In the genomic region with DNA sequence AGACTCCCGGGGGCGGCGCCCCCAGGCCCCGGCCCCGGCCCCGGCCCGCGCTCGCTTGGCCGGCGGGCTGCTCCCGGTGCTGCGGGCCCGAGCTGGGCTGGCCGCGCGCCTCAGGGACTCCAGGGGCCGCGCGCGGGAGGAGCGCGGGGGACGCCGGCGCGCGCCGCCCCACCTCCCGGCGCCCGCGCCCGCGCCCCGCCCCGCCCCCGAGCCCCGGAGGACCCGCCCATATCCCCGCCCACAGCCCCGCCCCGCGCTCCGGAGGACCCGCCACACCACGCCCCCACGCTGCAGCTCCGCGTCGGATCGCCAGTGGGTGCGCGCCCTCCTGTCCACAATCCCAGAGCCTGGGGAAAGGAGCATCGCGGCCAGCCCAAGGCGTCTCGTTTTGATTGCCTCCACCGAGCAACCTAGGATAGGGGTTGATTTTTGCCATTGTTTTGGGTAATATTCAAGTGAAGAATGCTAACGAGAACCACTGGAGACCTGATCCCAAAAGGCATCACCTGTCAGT, we compare ENCODE assay signal across 8 cellular contexts. TPM values are rescaled to one million over a fixed set of nuclear protein-coding genes. Genes with fewer than 3 reads are reported as not detected.
A peak's percentile ranks its signal among the peaks of the same experiment; 100 is the strongest.
DNase-seq lines count a peak whose midpoint lies in the region; ATAC-seq and TF ChIP-seq lines count a peak whose summit lies in the region.

PARD6G (minus strand) TSS at position 112 of the 514 bp plus-strand sequence. CDS start 166 bp downstream, outside the sequence.

- no peak within 1 kb of the TSS for H3K27ac ChIP-seq in AG04450 (ENCODE audit: low read depth, low read length)

- H3K27me3 ChIP-seq in AG04450 (ENCODE audit: control insufficient read depth, insufficient read depth, low read length), result peaks cover 3% of the 10 kb centered on the region
- peaks cover 17% of the 10 kb centered on the region for H3K27me3 ChIP-seq in NT2/D1 (ENCODE audit: insufficient read depth, insufficient read length)

- H3K27ac Mint-ChIP-seq in activated T-helper 1 cell treated with anti-CD3 and anti-CD28 coated beads, Interleukin-12 subunit alpha, Interleukin-12 subunit beta, Interleukin-2, Interleukin-4 antibody, amounts not matched to agents 30 ng/mL and 10 ng/mL and 1 ng/mL, durations not matched to agents 14 hours and 24 hours and 36 hours, result no peak within 1 kb of the TSS
- no peak within 1 kb of the TSS for H3K27ac Mint-ChIP-seq in natural killer cell
- no peak within 1 kb of the TSS for H3K27ac Mint-ChIP-seq in stimulated activated effector memory CD8-positive, alpha-beta T cell treated with anti-CD3 and anti-CD28 coated beads, Interleukin-12 subunit alpha, Interleukin-12 subunit beta, amount 100 ng/mL, for 72 hours

- peak; percentile 20 for DNase-seq in AG04450 (ENCODE audit: low read depth, low spot score)
- DNase-seq in GM19238 (ENCODE audit: insufficient read length, low spot score), result peak; percentile 92
- no peak for DNase-seq in NT2/D1 (ENCODE audit: low read depth, low spot score)
- DNase-seq in activated T-helper 1 cell treated with anti-CD3 and anti-CD28 coated beads, Interleukin-12 subunit alpha, Interleukin-12 subunit beta, Interleukin-2, Interleukin-4 antibody, amounts not matched to agents 30 ng/mL and 10 ng/mL and 1 ng/mL, durations not matched to agents 14 hours and 24 hours and 36 hours (ENCODE audit: low spot score), result peak; percentile 24
- DNase-seq in fibroblast of peridontal ligament (ENCODE audit: extremely low read depth), result peak; percentile 46
- DNase-seq in natural killer cell, result no peak
- peak; percentile 42 to 70 for DNase-seq in stimulated activated effector memory CD8-positive, alpha-beta T cell treated with anti-CD3 and anti-CD28 coated beads, Interleukin-12 subunit alpha, Interleukin-12 subunit beta, amount 100 ng/mL, for 72 hours (ENCODE audit: low spot score in 2 of 2)

- TF ChIP-seq CTCF in AG04450 (IDR thresholded peaks at IDR 0.05; ENCODE audit: low read depth, low read length) (peak; percentile 27; the same call in 1 of the 2 replicates), natural killer cell (IDR thresholded peaks at IDR 0.05) (no peak)

- ATAC-seq in HG03571 (IDR thresholded peaks at IDR 0.05; ENCODE audit: unreplicated experiment) (peak; percentile 61), natural killer cell (peak; percentile 84 to 87 (median 87))
- ATAC-seq in stimulated activated effector memory CD8-positive, alpha-beta T cell treated with anti-CD3 and anti-CD28 coated beads, Interleukin-12 subunit alpha, Interleukin-12 subunit beta, amount 100 ng/mL, for 72 hours, result peak; percentile 73

- H3K4me3 ChIP-seq in AG04450 (ENCODE audit: low read depth, low read length) (peak within 1 kb of the TSS; percentile 73), NT2/D1 (ENCODE audit: insufficient read length, low read depth) (peak within 1 kb of the TSS; percentile 64)

- H3K4me1 Mint-ChIP-seq in activated T-helper 1 cell treated with anti-CD3 and anti-CD28 coated beads, Interleukin-12 subunit alpha, Interleukin-12 subunit beta, Interleukin-2, Interleukin-4 antibody, amounts not matched to agents 30 ng/mL and 10 ng/mL and 1 ng/mL, durations not matched to agents 14 hours and 24 hours and 36 hours (ENCODE audit: low read depth), result no peaks in the 10 kb centered on the region
- H3K4me1 Mint-ChIP-seq in natural killer cell, result peaks cover 0 to 6% of the 10 kb centered on the region in 2 donors
- no peaks in the 10 kb centered on the region for H3K4me1 Mint-ChIP-seq in stimulated activated effector memory CD8-positive, alpha-beta T cell treated with anti-CD3 and anti-CD28 coated beads, Interleukin-12 subunit alpha, Interleukin-12 subunit beta, amount 100 ng/mL, for 72 hours

- H3K4me3 Mint-ChIP-seq in activated T-helper 1 cell treated with anti-CD3 and anti-CD28 coated beads, Interleukin-12 subunit alpha, Interleukin-12 subunit beta, Interleukin-2, Interleukin-4 antibody, amounts not matched to agents 30 ng/mL and 10 ng/mL and 1 ng/mL, durations not matched to agents 14 hours and 24 hours and 36 hours, result peak within 1 kb of the TSS; percentile 42
- peak within 1 kb of the TSS; percentile 71 for H3K4me3 Mint-ChIP-seq in natural killer cell
- peak within 1 kb of the TSS; percentile 59 for H3K4me3 Mint-ChIP-seq in stimulated activated effector memory CD8-positive, alpha-beta T cell treated with anti-CD3 and anti-CD28 coated beads, Interleukin-12 subunit alpha, Interleukin-12 subunit beta, amount 100 ng/mL, for 72 hours

- intact Hi-C loops in activated T-helper 1 cell treated with anti-CD3 and anti-CD28 coated beads, Interleukin-12 subunit alpha, Interleukin-12 subunit beta, Interleukin-2, Interleukin-4 antibody, amounts not matched to agents 30 ng/mL and 10 ng/mL and 1 ng/mL, durations not matched to agents 14 hours and 24 hours and 36 hours (cut with micrococcal nuclease), result no loop called here
- intact Hi-C loops in natural killer cell (cut with micrococcal nuclease), result no loop called here

- CTCF ChIA-PET in AG04450 (lab: Charles Lee), result interaction anchor here (0.6 to 2.1 kb wide), 3 partner anchors 43 to 90 kb away, joined by 3 to 14 read pairs (median 3); no protein-coding TSS in a partner anchor

- POLR2A ChIA-PET in AG04450 (lab: Yijun Ruan, JAX), result no interaction called here

- H3K9me3 Mint-ChIP-seq in activated T-helper 1 cell treated with anti-CD3 and anti-CD28 coated beads, Interleukin-12 subunit alpha, Interleukin-12 subunit beta, Interleukin-2, Interleukin-4 antibody, amounts not matched to agents 30 ng/mL and 10 ng/mL and 1 ng/mL, durations not matched to agents 14 hours and 24 hours and 36 hours, result no peaks in the 10 kb centered on the region
- H3K9me3 Mint-ChIP-seq in natural killer cell, result no peaks in the 10 kb centered on the region
- no peaks in the 10 kb centered on the region for H3K9me3 Mint-ChIP-seq in stimulated activated effector memory CD8-positive, alpha-beta T cell treated with anti-CD3 and anti-CD28 coated beads, Interleukin-12 subunit alpha, Interleukin-12 subunit beta, amount 100 ng/mL, for 72 hours

- H3K4me1 ChIP-seq in NT2/D1 (ENCODE audit: insufficient read depth, insufficient read length), result no peaks in the 10 kb centered on the region

- peaks cover 4% of the 10 kb centered on the region for H3K36me3 ChIP-seq in NT2/D1 (ENCODE audit: insufficient read depth, insufficient read length, low read length)

- H3K27me3 Mint-ChIP-seq in activated T-helper 1 cell treated with anti-CD3 and anti-CD28 coated beads, Interleukin-12 subunit alpha, Interleukin-12 subunit beta, Interleukin-2, Interleukin-4 antibody, amounts not matched to agents 30 ng/mL and 10 ng/mL and 1 ng/mL, durations not matched to agents 14 hours and 24 hours and 36 hours (ENCODE audit: insufficient read depth), result peaks cover 35% of the 10 kb centered on the region
- peaks cover 24 to 36% of the 10 kb centered on the region in 2 donors for H3K27me3 Mint-ChIP-seq in natural killer cell (ENCODE audit: low read depth in 2 of 2)

- H3K36me3 Mint-ChIP-seq in activated T-helper 1 cell treated with anti-CD3 and anti-CD28 coated beads, Interleukin-12 subunit alpha, Interleukin-12 subunit beta, Interleukin-2, Interleukin-4 antibody, amounts not matched to agents 30 ng/mL and 10 ng/mL and 1 ng/mL, durations not matched to agents 14 hours and 24 hours and 36 hours (ENCODE audit: low read depth), result no peaks in the 10 kb centered on the region
- H3K36me3 Mint-ChIP-seq in natural killer cell, result no peaks in the 10 kb centered on the region
- H3K36me3 Mint-ChIP-seq in stimulated activated effector memory CD8-positive, alpha-beta T cell treated with anti-CD3 and anti-CD28 coated beads, Interleukin-12 subunit alpha, Interleukin-12 subunit beta, amount 100 ng/mL, for 72 hours, result no peaks in the 10 kb centered on the region

- H3K9ac ChIP-seq in NT2/D1 (ENCODE audit: insufficient read length, low read depth), result peak within 1 kb of the TSS; percentile 81

- H3K9me3 ChIP-seq in AG04450 (ENCODE audit: control insufficient read depth, insufficient read depth, low read length), result no peaks in the 10 kb centered on the region; the same call in 1 of the 2 replicates
- H3K9me3 ChIP-seq in NT2/D1 (ENCODE audit: insufficient read depth, low read length), result no peaks in the 10 kb centered on the region

RNA-seq across cellular contexts. Expression of gene PARD6G, which starts in this region (rescaled TPM):
- 9.6 and 11.2 TPM in 2 replicates for polyA plus RNA-seq in AG04450 (2011; rRNA removed)
- 8.1 and 10.0 TPM in 2 replicates for polyA minus RNA-seq in AG04450 (2011; rRNA and poly(A)+ RNA removed)
- total RNA-seq in activated T-helper 1 cell treated with anti-CD3 and anti-CD28 coated beads, Interleukin-12 subunit alpha, Interleukin-12 subunit beta, Interleukin-2, Interleukin-4 antibody, amounts not matched to agents 30 ng/mL and 10 ng/mL and 1 ng/mL, durations not matched to agents 14 hours and 24 hours and 36 hours, result 0.10 and 0.15 TPM in 2 replicates
- total RNA-seq in natural killer cell, result not detected

Comparison
In these comparisons a context has a peak if more than half of its experiments do, and no peak if none do; other contexts are left out.
1. Peak in DNase-seq in activated T-helper 1 cell treated with anti-CD3 and anti-CD28 coated beads, Interleukin-12 subunit alpha, Interleukin-12 subunit beta, Interleukin-2, Interleukin-4 antibody, amounts not matched to agents 30 ng/mL and 10 ng/mL and 1 ng/mL, durations not matched to agents 14 hours and 24 hours and 36 hours; RNA of the gene not detected or under 1 TPM.
2. Peak in ATAC-seq in natural killer cell; RNA of the gene not detected or under 1 TPM.
3. DNase-seq: peak in AG04450 (single experiment), GM19238 (single experiment), fibroblast of peridontal ligament (single experiment) and stimulated activated effector memory CD8-positive, alpha-beta T cell treated with anti-CD3 and anti-CD28 coated beads, Interleukin-12 subunit alpha, Interleukin-12 subunit beta, amount 100 ng/mL, for 72 hours (2 of 2); none in NT2/D1 (single experiment) and natural killer cell (single experiment).
4. Peak in every context shown above with its lines, with median percentiles within 50 percentile points of each other: ATAC-seq and H3K4me3 Mint-ChIP-seq.